ENCODE assay signal across 9 cellular contexts in the genomic region with DNA sequence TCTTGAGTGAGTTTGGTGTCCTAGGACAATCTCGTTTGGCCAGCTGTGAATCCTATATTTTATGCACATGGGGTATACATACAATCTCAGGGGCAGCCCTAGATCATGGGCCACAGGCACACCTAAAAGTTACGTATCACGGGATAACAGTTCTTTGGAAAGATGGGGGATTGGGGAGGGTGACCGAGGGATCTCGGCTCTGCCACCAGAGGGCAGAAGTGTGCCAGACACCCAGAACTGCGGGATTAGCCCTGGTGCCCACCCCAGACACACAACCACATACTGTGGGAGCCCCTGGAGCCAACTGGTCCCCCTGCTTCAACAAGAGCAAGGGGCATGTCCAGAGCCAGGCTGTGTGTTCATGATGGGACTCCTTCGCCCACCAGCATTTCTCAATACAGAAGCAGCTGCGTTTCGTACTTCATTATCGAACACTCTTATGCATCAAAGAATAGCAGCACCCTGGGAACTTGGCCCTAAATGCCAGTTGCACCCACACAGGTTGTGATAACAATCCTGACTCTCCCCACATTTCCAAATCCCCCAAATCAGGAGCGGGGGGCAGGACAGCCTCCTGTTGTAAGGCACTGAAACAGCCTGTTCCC. TPM values are rescaled to one million over a fixed set of nuclear protein-coding genes. Genes with fewer than 3 reads are reported as not detected.
DNase-seq lines count a peak whose midpoint lies in the region; ATAC-seq and TF ChIP-seq lines count a peak whose summit lies in the region.
"Had no signal": no experiment of that assay in that cellular context is flagged by ENCODE, and none has a peak within 500 bp of the region (broad histone marks: within the 10 kb centered on the region; RNA-seq: fewer than 3 reads in every experiment).

No MANE protein-coding gene starts in this region.

- H2AFZ ChIP-seq in hepatocyte = no peak overlapping the region

- no peak overlapping the region for H3K4me3 ChIP-seq in hepatocyte
- H3K4me3 ChIP-seq: BLaER1 treated with 17β-estradiol and CSF1 and Interleukin-3, amounts not matched to agents 10 nM and 100 nM had no signal

- DNase-seq in NCI-H1417 (lab: John Stamatoyannopoulos, UW) = peak; percentile 14 to 28 (median 15)
- no peak for DNase-seq in NCI-H1417 treated with DMSO at 0.1 percent for 48 hours (lab: John Stamatoyannopoulos, UW)
- DNase-seq in NCI-H345 (lab: John Stamatoyannopoulos, UW) = peak; percentile 34
- DNase-seq in activated T-cell treated with anti-CD3 and anti-CD28 coated beads, Interleukin-2, amount 50 U/mL, for 48 hours = peak; percentile 58 to 65
- peak; percentile 30 for DNase-seq in hepatocyte (ENCODE audit: low spot score)
- peak; percentile 18 to 23 for DNase-seq in stimulated activated CD8-positive, alpha-beta memory T cell treated with anti-CD3 and anti-CD28 coated beads, Interleukin-2, amount 100 ng/mL, for 48 hours (ENCODE audit: low read depth in 2 of 2)
- DNase-seq in cerebellar nuclear complex (lab: John Stamatoyannopoulos, UW) = no peak

- H3K36me3 ChIP-seq in hepatocyte (replicated peaks; ENCODE audit: insufficient read depth, low read depth) = no peaks in the 10 kb centered on the region

- H3K27me3 ChIP-seq in hepatocyte = no peaks in the 10 kb centered on the region
- H3K27me3 ChIP-seq: BLaER1 treated with 17β-estradiol and CSF1 and Interleukin-3, amounts not matched to agents 10 nM and 100 nM had no signal

- no peaks in the 10 kb centered on the region for H4K20me1 ChIP-seq in hepatocyte (ENCODE audit: insufficient read depth, poor library complexity, severe bottlenecking)

- 59% methylated on average over 11 of the region's 11 CpGs for WGBS in hepatocyte (ENCODE audit: low lambda C conversion rate, missing lambda C conversion rate)

- H3K9me3 ChIP-seq in hepatocyte (ENCODE audit: low read depth) = no peaks in the 10 kb centered on the region

- no peak overlapping the region for H3K4me2 ChIP-seq in hepatocyte

- no peaks in the 10 kb centered on the region for H3K9me2 ChIP-seq in hepatocyte (replicated peaks; ENCODE audit: insufficient read depth)

- no peaks in the 10 kb centered on the region for H3K79me2 ChIP-seq in hepatocyte

- ATAC-seq in GM19467 (IDR thresholded peaks at IDR 0.05; ENCODE audit: unreplicated experiment) = no peak

- H3K27ac ChIP-seq in hepatocyte = no peak overlapping the region
- H3K27ac ChIP-seq: BLaER1 treated with 17β-estradiol and CSF1 and Interleukin-3, amounts not matched to agents 10 nM and 100 nM had no signal

- TF ChIP-seq CTCF in hepatocyte (IDR thresholded peaks at IDR 0.05; ENCODE audit: poor library complexity) = peak; percentile 56

- no peaks in the 10 kb centered on the region for H3K4me1 ChIP-seq in hepatocyte (ENCODE audit: insufficient read depth)

RNA-seq across cellular contexts. Expression of a gene that starts 37.4 kb away (rescaled TPM):
- 12.0 and 13.0 TPM in 2 replicates for total RNA-seq in hepatocyte
- polyA plus RNA-seq in hepatocyte = 8.7 and 12.7 TPM in 2 replicates

RNA-seq across cellular contexts. Expression of a gene that starts 52.8 kb away (rescaled TPM):
- 0.93 and 1.4 TPM in 2 replicates for total RNA-seq in hepatocyte
- polyA plus RNA-seq in hepatocyte = 1.4 and 2.0 TPM in 2 replicates

Comparison
In these comparisons a context has a peak if more than half of its experiments do, and no peak if none do; other contexts are left out.
1. DNase-seq: peak in NCI-H1417 (3 of 3), NCI-H345 (single experiment), activated T-cell treated with anti-CD3 and anti-CD28 coated beads, Interleukin-2, amount 50 U/mL, for 48 hours (2 of 2), hepatocyte (single experiment) and stimulated activated CD8-positive, alpha-beta memory T cell treated with anti-CD3 and anti-CD28 coated beads, Interleukin-2, amount 100 ng/mL, for 48 hours (2 of 2); none in NCI-H1417 treated with DMSO at 0.1 percent for 48 hours (single experiment) and cerebellar nuclear complex (0 of 2).